Comparison of ENCODE assay signal across 17 cellular contexts in the genomic region with DNA sequence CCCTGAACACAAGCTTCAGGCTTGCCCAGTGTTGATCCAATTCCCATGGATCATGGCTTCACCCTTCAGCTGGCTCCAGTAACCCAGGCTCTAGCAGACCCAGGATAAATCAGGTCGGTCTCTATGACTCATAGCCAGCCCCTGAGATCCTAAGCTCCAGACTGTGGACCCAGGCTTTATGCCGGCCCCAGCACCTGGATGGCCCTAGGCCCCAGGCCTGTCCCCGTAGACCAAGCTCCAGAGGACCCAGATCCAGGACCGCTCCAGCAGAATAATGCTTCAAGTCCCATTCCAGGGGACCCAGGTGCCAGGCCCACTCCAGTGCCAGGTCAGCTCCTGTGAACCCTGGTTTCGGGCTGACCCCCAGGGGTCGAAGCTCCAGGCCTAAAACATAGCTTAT.
A peak's percentile ranks its signal among the peaks of the same experiment; 100 is the strongest.
DNase-seq lines count a peak whose midpoint lies in the region; ATAC-seq and TF ChIP-seq lines count a peak whose summit lies in the region.
"Had no signal": no experiment of that assay in that cellular context is flagged by ENCODE, and none has a peak within 500 bp of the region (broad histone marks: within the 10 kb centered on the region; RNA-seq: fewer than 3 reads in every experiment).

No MANE protein-coding gene starts in this region.

- TF ChIP-seq POLR2A in gastroesophageal sphincter (IDR thresholded peaks at IDR 0.05) (no peak), upper lobe of left lung (IDR thresholded peaks at IDR 0.05) (no peak)

- H3K4me1 ChIP-seq in gastroesophageal sphincter, result no peaks in the 10 kb centered on the region
- no peaks in the 10 kb centered on the region for H3K4me1 ChIP-seq in upper lobe of left lung
- H3K4me1 ChIP-seq: BE2C, BLaER1 had no signal

- H3K27me3 ChIP-seq in gastroesophageal sphincter (no peaks in the 10 kb centered on the region), upper lobe of left lung (no peaks in the 10 kb centered on the region)
- H3K27me3 ChIP-seq: BE2C, BLaER1 had no signal

- H3K36me3 ChIP-seq in gastroesophageal sphincter (no peaks in the 10 kb centered on the region), upper lobe of left lung (no peaks in the 10 kb centered on the region)
- H3K36me3 ChIP-seq: BE2C, BLaER1 had no signal

- H3K9me3 ChIP-seq in gastroesophageal sphincter (peaks cover 0 to 7% (median 0%) of the 10 kb centered on the region in 3 donors), upper lobe of left lung (peaks cover 0 to 15% (median 2%) of the 10 kb centered on the region in 4 donors)
- H3K9me3 ChIP-seq: BE2C, BLaER1 had no signal

- H3K4me3 ChIP-seq in gastroesophageal sphincter (no peak overlapping the region), upper lobe of left lung (no peak overlapping the region)
- H3K4me3 ChIP-seq: BLaER1 had no signal

- TF ChIP-seq EP300 in gastroesophageal sphincter (IDR thresholded peaks at IDR 0.05) (no peak), upper lobe of left lung (IDR thresholded peaks at IDR 0.05) (no peak)

- ATAC-seq in gastroesophageal sphincter (peak; percentile 10), upper lobe of left lung (ENCODE audit: low FRiP score in 2 of 2) (peak; percentile 28 to 53)

- DNase-seq in upper lobe of left lung, result peak in 1 of 2 donors; percentile 12
- no peak for DNase-seq in occipital lobe (lab: John Stamatoyannopoulos, UW)
- DNase-seq in DMS53 treated with DMSO at 0.1 percent for 48 hours (lab: John Stamatoyannopoulos, UW; ENCODE audit: unreplicated experiment), result no peak
- no peak for DNase-seq in GDM1 (lab: John Stamatoyannopoulos, UW)
- DNase-seq: 8988T; ACHN; BE2C; C1 segment of cervical spinal cord; CD4-positive, CD25-positive, alpha-beta regulatory T cell; CD8-positive, alpha-beta memory T cell; COR-L47; DMS79; DND-41; EL; GF-D8 had no signal

- H3K27ac ChIP-seq in gastroesophageal sphincter, result no peak overlapping the region
- no peak overlapping the region for H3K27ac ChIP-seq in upper lobe of left lung
- H3K27ac ChIP-seq: BLaER1 had no signal

- TF ChIP-seq CTCF in gastroesophageal sphincter (IDR thresholded peaks at IDR 0.05) (no peak), upper lobe of left lung (IDR thresholded peaks at IDR 0.05) (no peak)

- WGBS in gastroesophageal sphincter (ENCODE audit: low coverage in 1 of 2), 2 donors, result 83% methylated on average over 1 of the region's 6 CpGs; no CpG with 5 or more reads in 1 of the 2 donors
- 79 to 85% methylated on average over 2 to 6 of the region's 6 CpGs for WGBS in upper lobe of left lung, 2 donors
